Comparison of ENCODE assay signal across 16 cellular contexts in the genomic region with DNA sequence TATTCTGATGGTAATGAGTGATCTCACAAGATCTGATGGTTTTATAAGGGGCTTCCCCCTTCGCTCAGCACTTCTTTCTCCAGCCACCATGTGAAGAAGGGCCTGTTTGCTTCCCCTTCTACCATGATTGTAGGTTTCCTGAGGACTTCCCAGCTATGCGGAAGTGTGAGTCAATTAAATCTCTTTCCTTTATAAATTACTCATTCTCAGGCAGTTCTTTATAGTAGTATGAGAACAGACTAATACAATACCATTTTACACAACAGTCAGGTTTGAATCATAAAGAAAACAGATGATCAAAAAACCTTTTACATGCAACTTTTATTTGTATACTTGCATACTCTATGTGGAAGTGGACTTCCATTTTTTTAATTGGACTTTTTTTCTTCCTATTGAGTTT.
"Had no signal": no experiment of that assay in that cellular context is flagged by ENCODE, and none has a peak within 500 bp of the region (broad histone marks: within the 10 kb centered on the region; RNA-seq: fewer than 3 reads in every experiment).

No MANE protein-coding gene starts in this region.

- DNase-seq: activated CD4-positive, alpha-beta T cell treated with anti-CD3 and anti-CD28 coated beads, Interleukin-2, amount 50 U/mL, for 1 hour; activated naive CD4-positive, alpha-beta T cell treated with anti-CD3 and anti-CD28 coated beads, Interleukin-2, amount 10 ng/mL, durations not matched to agents 7 days and 5 days; adrenal gland; colonic mucosa; hypothalamus; kidney; left lung; mucosa of descending colon; naive thymus-derived CD8-positive, alpha-beta T cell; stimulated activated CD4-positive, alpha-beta T cell treated with anti-CD3 and anti-CD28 coated beads, Interleukin-4, amount 100 ng/mL, for 1 hour; stimulated activated naive B cell treated with anti-CD40 and anti-IgM and Interleukin-4, amounts not matched to agents 10 μg/mL and 1 μg/mL and 100 μg/mL, for 72 hours; SW 1271; tibial artery had no signal

- H3K36me3 ChIP-seq: adrenal gland, colonic mucosa, left lung, neutrophil, tibial artery had no signal

- H3K27me3 ChIP-seq: adrenal gland, colonic mucosa, left lung, neutrophil, tibial artery had no signal

- H3K4me3 ChIP-seq: adrenal gland, colonic mucosa, left lung, mucosa of descending colon, tibial artery had no signal

- FAIRE-seq: kidney, TTC549, urothelium cell line had no signal

- H3K27ac ChIP-seq: adrenal gland, colonic mucosa, left lung, neutrophil, tibial artery had no signal

- H3K4me1 ChIP-seq: adrenal gland, colonic mucosa, left lung, tibial artery had no signal

- H3K9me3 ChIP-seq: colonic mucosa, neutrophil had no signal
